In the genomic region with DNA sequence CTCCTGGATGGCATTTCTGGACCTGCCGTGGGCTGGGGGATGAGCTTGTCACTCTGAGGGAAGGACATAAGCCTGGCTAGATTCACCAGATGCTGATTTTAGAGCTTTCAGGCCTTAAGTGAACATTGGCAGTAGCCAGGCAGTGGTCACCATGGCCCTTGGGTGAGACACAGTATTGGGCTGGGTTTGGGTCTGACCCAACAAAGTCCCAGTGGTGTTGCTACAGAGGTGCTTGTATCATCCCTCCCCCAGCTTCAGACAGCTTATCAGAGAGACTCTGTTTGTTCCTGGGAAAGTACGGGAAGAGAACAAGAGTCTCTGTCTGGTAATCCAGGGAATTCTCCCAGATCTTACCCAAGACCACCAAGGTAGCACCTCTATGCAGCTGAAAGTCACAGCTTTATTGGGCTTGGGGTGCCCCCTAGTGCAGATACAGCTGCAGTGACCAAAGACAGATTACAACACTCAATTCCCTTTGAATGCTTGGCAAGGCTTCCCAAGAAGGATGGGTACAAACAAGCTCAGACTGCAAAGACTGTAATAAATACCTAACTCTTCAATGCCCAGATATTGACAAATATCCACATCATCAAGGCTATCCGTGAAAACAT, we compare ENCODE assay signal across 8 cellular contexts. TPM values are rescaled to one million over a fixed set of nuclear protein-coding genes. Genes with fewer than 3 reads are reported as not detected.
DNase-seq lines count a peak whose midpoint lies in the region; ATAC-seq, FAIRE-seq and TF ChIP-seq lines count a peak whose summit lies in the region.

No MANE protein-coding gene starts in this region.

- WGBS in upper lobe of left lung, 2 donors = 64 to 68% methylated on average over 3 of the region's 3 CpGs

- ATAC-seq in CD4-positive, alpha-beta T cell (ENCODE audit: poor library complexity) = peak; percentile 78
- ATAC-seq in upper lobe of left lung (ENCODE audit: low FRiP score in 2 of 2) (peak; percentile 51 to 57), GM21717 (IDR thresholded peaks at IDR 0.05; ENCODE audit: unreplicated experiment) (no peak)

- no peaks in the 10 kb centered on the region for H3K27me3 ChIP-seq in CD4-positive, alpha-beta T cell (ENCODE audit: control insufficient read depth, insufficient read depth, low read length)
- H3K27me3 ChIP-seq in ascending aorta (no peaks in the 10 kb centered on the region), upper lobe of left lung (no peaks in the 10 kb centered on the region)

- intact Hi-C loops in CD4-positive, alpha-beta T cell (cut with DNase I, micrococcal nuclease) = loop anchor here (1.0 to 5.0 kb wide), 2 partner anchors 38 to 56 kb away; no protein-coding TSS in a partner anchor
- intact Hi-C loops in ascending aorta (cut with DNase I) = no loop called here

- H3K4me3 ChIP-seq in HFF-Myc (replicated peaks; ENCODE audit: low read depth, low read length) (no peak overlapping the region), ascending aorta (no peak overlapping the region), upper lobe of left lung (no peak overlapping the region)

- peaks cover 4% of the 10 kb centered on the region for H3K27me3 Mint-ChIP-seq in CD4-positive, alpha-beta T cell

- CTCF ChIA-PET in CD4-positive, alpha-beta T cell (lab: Charles Lee) = interaction anchor here (1.0 to 3.6 kb wide), 10 partner anchors 10 to 558 kb away, joined by 3 to 61 read pairs (median 6); partner anchors contain the start of gene RUVBL1

- H3K36me3 ChIP-seq in ascending aorta (no peaks in the 10 kb centered on the region), upper lobe of left lung (no peaks in the 10 kb centered on the region)

- H3K9me3 ChIP-seq in CD4-positive, alpha-beta T cell (ENCODE audit: control insufficient read depth, low read length) = no peaks in the 10 kb centered on the region
- H3K9me3 ChIP-seq in ascending aorta (no peaks in the 10 kb centered on the region), upper lobe of left lung (no peaks in the 10 kb centered on the region)

- no peaks in the 10 kb centered on the region for H3K4me1 Mint-ChIP-seq in CD4-positive, alpha-beta T cell (ENCODE audit: low read depth)

- POLR2A ChIA-PET in CD4-positive, alpha-beta T cell (lab: Charles Lee) = interaction anchor here (0.7 to 1.3 kb wide), 4 partner anchors 10 to 58 kb away, joined by 3 to 7 read pairs (median 4); partner anchors contain the start of gene RUVBL1

- TF ChIP-seq POLR2A in upper lobe of left lung (IDR thresholded peaks at IDR 0.05) = no peak

- H3K27ac ChIP-seq in CD4-positive, alpha-beta T cell (ENCODE audit: low read depth, low read length) = no peak overlapping the region
- no peak overlapping the region for H3K27ac ChIP-seq in ascending aorta
- H3K27ac ChIP-seq in upper lobe of left lung = no peak overlapping the region

- no peaks in the 10 kb centered on the region for H3K4me1 ChIP-seq in ascending aorta
- H3K4me1 ChIP-seq in upper lobe of left lung = no peaks in the 10 kb centered on the region

- FAIRE-seq in RCC 7860 (lab: Jason Lieb, UNC) = no peak

- no peak overlapping the region for H3K27ac Mint-ChIP-seq in CD4-positive, alpha-beta T cell

- TF ChIP-seq EP300 in upper lobe of left lung (IDR thresholded peaks at IDR 0.05) = no peak

- H3K36me3 Mint-ChIP-seq in CD4-positive, alpha-beta T cell (ENCODE audit: low read depth) = no peaks in the 10 kb centered on the region

- H3K9me3 Mint-ChIP-seq in CD4-positive, alpha-beta T cell = no peaks in the 10 kb centered on the region

- TF ChIP-seq CTCF in CD4-positive, alpha-beta T cell (IDR thresholded peaks at IDR 0.05) = peak; percentile 66
- peak; percentile 83 for TF ChIP-seq CTCF in HFF-Myc (IDR thresholded peaks at IDR 0.05; ENCODE audit: low read depth, low read length, missing control alignments)
- peak in 2 of 3 experiments; percentile 21 to 37 for TF ChIP-seq CTCF in ascending aorta (IDR thresholded peaks at IDR 0.05)
- TF ChIP-seq CTCF in upper lobe of left lung (IDR thresholded peaks at IDR 0.05) = peak; percentile 41 to 77 (median 52)

- DNase-seq in CD4-positive, alpha-beta T cell = peak in 9 of 10 experiments; percentile 23 to 53 (median 37)
- DNase-seq in HFF-Myc (ENCODE audit: extremely low read depth, low read depth) = peak; percentile 46
- DNase-seq in RCC 7860 (ENCODE audit: low spot score) = peak; percentile 31
- no peak for DNase-seq in ascending aorta (ENCODE audit: low spot score in 2 of 2)
- peak; percentile 61 for DNase-seq in iris pigment epithelial cell (ENCODE audit: low read depth)
- DNase-seq in upper lobe of left lung = no peak
- DNase-seq in LoVo (ENCODE audit: low spot score) = no peak

- no peak overlapping the region for H3K4me3 Mint-ChIP-seq in CD4-positive, alpha-beta T cell

RNA-seq across cellular contexts. Expression of gene RUVBL1, which starts 9.8 kb away (rescaled TPM):
- 1 to 10 TPM; 5.6 to 7.7 TPM for total RNA-seq in CD4-positive, alpha-beta T cell
- total RNA-seq in ascending aorta = 10.3 TPM
- total RNA-seq in upper lobe of left lung = 10 to 100 TPM; 16.0 to 26.9 (median 21.8) TPM

RNA-seq across cellular contexts. Expression of gene EEFSEC, which starts 19.9 kb away (rescaled TPM):
- 10 to 100 TPM; 13.1 to 13.9 TPM for total RNA-seq in CD4-positive, alpha-beta T cell
- total RNA-seq in ascending aorta (16.2 TPM), upper lobe of left lung (10 to 100 TPM; 14.9 to 38.8 (median 17.9) TPM)

Comparison
In these comparisons a context has a peak if more than half of its experiments do, and no peak if none do; other contexts are left out.
1. DNase-seq: peak in CD4-positive, alpha-beta T cell (9 of 10), HFF-Myc (single experiment), RCC 7860 (single experiment) and iris pigment epithelial cell (single experiment); none in ascending aorta (0 of 2), upper lobe of left lung (0 of 2) and LoVo (single experiment).
2. CTCF ChIP-seq: peak in every context shown above with its lines; median percentile 83 in HFF-Myc; 66 in CD4-positive, alpha-beta T cell; 52 in upper lobe of left lung; 29 in ascending aorta.